ENCODE assay signal across 20 cellular contexts in genomic region chr16:8945626-8946296, GRCh38. TPM values are rescaled to one million over a fixed set of nuclear protein-coding genes. Genes with fewer than 3 reads are reported as not detected.
DNase-seq lines count a peak whose midpoint lies in the region; ATAC-seq and TF ChIP-seq lines count a peak whose summit lies in the region.
"Had no signal": no experiment of that assay in that cellular context is flagged by ENCODE, and none has a peak within 500 bp of the region (broad histone marks: within the 10 kb centered on the region; RNA-seq: fewer than 3 reads in every experiment).

No MANE protein-coding gene starts in this region.

- no peak overlapping the region for H3K4me3 Mint-ChIP-seq in activated CD4-positive, alpha-beta T cell treated with anti-CD3 and anti-CD28 coated beads for 36 hours
- peak overlapping the region; percentile 2 for H3K4me3 Mint-ChIP-seq in activated naive CD8-positive, alpha-beta T cell treated with anti-CD3 and anti-CD28 coated beads for 36 hours

- intact Hi-C loops in activated CD4-positive, alpha-beta T cell treated with anti-CD3 and anti-CD28 coated beads for 36 hours (cut with DNase I, micrococcal nuclease), result no loop called here
- intact Hi-C loops in dorsolateral prefrontal cortex (cut with DNase I), result no loop called here

- H3K27me3 Mint-ChIP-seq in activated CD4-positive, alpha-beta T cell treated with anti-CD3 and anti-CD28 coated beads for 36 hours, result no peaks in the 10 kb centered on the region
- H3K27me3 Mint-ChIP-seq in activated naive CD8-positive, alpha-beta T cell treated with anti-CD3 and anti-CD28 coated beads for 36 hours, result no peaks in the 10 kb centered on the region

- H3K27me3 ChIP-seq in MM.1S (replicated peaks; ENCODE audit: insufficient read depth, low read length), result no peaks in the 10 kb centered on the region
- no peaks in the 10 kb centered on the region for H3K27me3 ChIP-seq in neutrophil
- H3K27me3 ChIP-seq in dorsolateral prefrontal cortex, result no peaks in the 10 kb centered on the region
- H3K27me3 ChIP-seq: brain microvascular endothelial cell, colonic mucosa, uterus had no signal

- POLR2A ChIA-PET in activated CD4-positive, alpha-beta T cell treated with anti-CD3 and anti-CD28 coated beads for 36 hours (lab: Charles Lee), result interaction anchor here (1.0 kb wide), 1 partner anchor 10 kb away, joined by 6 read pairs; no protein-coding TSS in a partner anchor

- peaks cover 6% of the 10 kb centered on the region for H3K36me3 Mint-ChIP-seq in activated CD4-positive, alpha-beta T cell treated with anti-CD3 and anti-CD28 coated beads for 36 hours (ENCODE audit: low read depth)
- H3K36me3 Mint-ChIP-seq in activated naive CD8-positive, alpha-beta T cell treated with anti-CD3 and anti-CD28 coated beads for 36 hours, result peaks cover 10% of the 10 kb centered on the region

- TF ChIP-seq CTCF in MM.1S (IDR thresholded peaks at IDR 0.05; ENCODE audit: low read length) (no peak), neutrophil (IDR thresholded peaks at IDR 0.05) (no peak), dorsolateral prefrontal cortex (IDR thresholded peaks at IDR 0.05 in 54 of 56, conservative IDR thresholded peaks at IDR 0.05 in 2 of 56; ENCODE audit: low read depth in 1 of 56, partially characterized antibody in 56 of 56) (no peak), GM20000 (IDR thresholded peaks at IDR 0.05; ENCODE audit: extremely low read depth, missing control alignments) (no peak)

- peak overlapping the region; percentile 59 for H3K27ac Mint-ChIP-seq in activated CD4-positive, alpha-beta T cell treated with anti-CD3 and anti-CD28 coated beads for 36 hours
- peak overlapping the region; percentile 16 for H3K27ac Mint-ChIP-seq in activated naive CD8-positive, alpha-beta T cell treated with anti-CD3 and anti-CD28 coated beads for 36 hours

- peak overlapping the region; percentile 75; the same call in 1 of the 2 replicates for H3K27ac ChIP-seq in MM.1S (ENCODE audit: low read length)
- H3K27ac ChIP-seq in neutrophil, result peak overlapping the region; percentile 67
- no peak overlapping the region for H3K27ac ChIP-seq in dorsolateral prefrontal cortex
- H3K27ac ChIP-seq: brain microvascular endothelial cell, C4-2B, colonic mucosa, uterus had no signal

- CTCF ChIA-PET in activated CD4-positive, alpha-beta T cell treated with anti-CD3 and anti-CD28 coated beads for 36 hours (lab: Charles Lee), result interaction anchor here (0.6 to 7.8 kb wide), 4 partner anchors 9 to 189 kb away, joined by 3 to 78 read pairs (median 4); no protein-coding TSS in a partner anchor

- H3K4me1 ChIP-seq in MM.1S (ENCODE audit: low read length) (peaks cover 80% of the 10 kb centered on the region), neutrophil (ENCODE audit: control insufficient read depth in 1 of 2, insufficient read depth in 1 of 2, low read depth in 1 of 2, low read length in 1 of 2) (peaks cover 38 to 60% of the 10 kb centered on the region in 2 experiments)

- no peak overlapping the region for H2AFZ ChIP-seq in MM.1S (ENCODE audit: low read length)

- H3F3A ChIP-seq in MM.1S (ENCODE audit: insufficient read depth, low read length), result peaks cover 29% of the 10 kb centered on the region

- H3K9me3 ChIP-seq in MM.1S (replicated peaks; ENCODE audit: insufficient read depth, low read length) (no peaks in the 10 kb centered on the region), neutrophil (no peaks in the 10 kb centered on the region)
- H3K9me3 ChIP-seq: colonic mucosa, uterus had no signal

- peaks cover 100% of the 10 kb centered on the region for H3K79me2 ChIP-seq in MM.1S (ENCODE audit: low read length)

- H3K36me3 ChIP-seq in MM.1S (replicated peaks; ENCODE audit: insufficient read depth, low read length) (no peaks in the 10 kb centered on the region), neutrophil (no peaks in the 10 kb centered on the region)
- H3K36me3 ChIP-seq: brain microvascular endothelial cell, colonic mucosa, uterus had no signal

- H3K4me3 ChIP-seq in MM.1S (ENCODE audit: low read length) (no peak overlapping the region), neutrophil (ENCODE audit: low read depth in 1 of 2, low read length in 1 of 2) (no peak overlapping the region), dorsolateral prefrontal cortex (no peak overlapping the region)
- H3K4me3 ChIP-seq: colonic mucosa, uterus had no signal

- H3K4me1 Mint-ChIP-seq in activated CD4-positive, alpha-beta T cell treated with anti-CD3 and anti-CD28 coated beads for 36 hours, result peaks cover 94% of the 10 kb centered on the region
- H3K4me1 Mint-ChIP-seq in activated naive CD8-positive, alpha-beta T cell treated with anti-CD3 and anti-CD28 coated beads for 36 hours, result peaks cover 84% of the 10 kb centered on the region

- H3K4me2 ChIP-seq in MM.1S (ENCODE audit: low read depth, low read length), result peak overlapping the region; percentile 70; the same call in 1 of the 2 replicates

- H3K9me3 Mint-ChIP-seq in activated CD4-positive, alpha-beta T cell treated with anti-CD3 and anti-CD28 coated beads for 36 hours (ENCODE audit: low read depth), result no peaks in the 10 kb centered on the region
- H3K9me3 Mint-ChIP-seq in activated naive CD8-positive, alpha-beta T cell treated with anti-CD3 and anti-CD28 coated beads for 36 hours, result no peaks in the 10 kb centered on the region

- DNase-seq in activated CD4-positive, alpha-beta T cell treated with anti-CD3 and anti-CD28 coated beads for 36 hours, result no peak
- DNase-seq in activated CD4-positive, alpha-beta T cell treated with anti-CD3 and anti-CD28 coated beads for 4 hours, result no peak
- DNase-seq in MM.1S (no peak), dorsolateral prefrontal cortex (no peak), GM20000 (ENCODE audit: low spot score) (no peak)
- DNase-seq in activated naive CD8-positive, alpha-beta T cell treated with anti-CD3 and anti-CD28 coated beads for 36 hours, result no peak
- DNase-seq: 8988T; activated CD4-positive, alpha-beta T cell treated with anti-CD3 and anti-CD28 coated beads, Interleukin-2, amount 50 U/mL, for 1 hour; brain microvascular endothelial cell; hypothalamus; NCI-H1105; NCI-H2107; stimulated activated CD4-positive, alpha-beta T cell treated with anti-CD3 and anti-CD28 coated beads, Interleukin-4, amount 100 ng/mL, for 1 hour; SW 1271; uterus had no signal

- ATAC-seq in activated CD4-positive, alpha-beta T cell treated with anti-CD3 and anti-CD28 coated beads for 36 hours, result no peak
- no peak for ATAC-seq in GM19467 (IDR thresholded peaks at IDR 0.05; ENCODE audit: unreplicated experiment)
- ATAC-seq: Right ventricle myocardium inferior had no signal

- H3K9me2 ChIP-seq in MM.1S (replicated peaks; ENCODE audit: insufficient read depth, low read length), result no peaks in the 10 kb centered on the region

- peaks cover 97% of the 10 kb centered on the region for H4K20me1 ChIP-seq in MM.1S (ENCODE audit: insufficient read depth, low read length)

- no peak overlapping the region for H3K9ac ChIP-seq in MM.1S (ENCODE audit: low read length)

RNA-seq across cellular contexts. Expression of gene USP7, which starts 17.9 kb away (rescaled TPM):
- total RNA-seq in activated CD4-positive, alpha-beta T cell treated with anti-CD3 and anti-CD28 coated beads for 36 hours, result 100 to 1,000 TPM; 165 to 198 TPM
- 100 to 1,000 TPM; 167 to 175 TPM for total RNA-seq in activated naive CD8-positive, alpha-beta T cell treated with anti-CD3 and anti-CD28 coated beads for 36 hours
- 100 to 1,000 TPM in 104 of 120 experiments, 10 to 100 TPM in 16; 82.3 to 157 (median 115) TPM for total RNA-seq in dorsolateral prefrontal cortex

Comparison
In these comparisons a context has a peak if more than half of its experiments do, and no peak if none do; other contexts are left out.
1. H3K27ac ChIP-seq: peak in MM.1S (single experiment) and neutrophil (single experiment); none in dorsolateral prefrontal cortex (0 of 59).